ENCODE assay signal across 12 cellular contexts in the genomic region with DNA sequence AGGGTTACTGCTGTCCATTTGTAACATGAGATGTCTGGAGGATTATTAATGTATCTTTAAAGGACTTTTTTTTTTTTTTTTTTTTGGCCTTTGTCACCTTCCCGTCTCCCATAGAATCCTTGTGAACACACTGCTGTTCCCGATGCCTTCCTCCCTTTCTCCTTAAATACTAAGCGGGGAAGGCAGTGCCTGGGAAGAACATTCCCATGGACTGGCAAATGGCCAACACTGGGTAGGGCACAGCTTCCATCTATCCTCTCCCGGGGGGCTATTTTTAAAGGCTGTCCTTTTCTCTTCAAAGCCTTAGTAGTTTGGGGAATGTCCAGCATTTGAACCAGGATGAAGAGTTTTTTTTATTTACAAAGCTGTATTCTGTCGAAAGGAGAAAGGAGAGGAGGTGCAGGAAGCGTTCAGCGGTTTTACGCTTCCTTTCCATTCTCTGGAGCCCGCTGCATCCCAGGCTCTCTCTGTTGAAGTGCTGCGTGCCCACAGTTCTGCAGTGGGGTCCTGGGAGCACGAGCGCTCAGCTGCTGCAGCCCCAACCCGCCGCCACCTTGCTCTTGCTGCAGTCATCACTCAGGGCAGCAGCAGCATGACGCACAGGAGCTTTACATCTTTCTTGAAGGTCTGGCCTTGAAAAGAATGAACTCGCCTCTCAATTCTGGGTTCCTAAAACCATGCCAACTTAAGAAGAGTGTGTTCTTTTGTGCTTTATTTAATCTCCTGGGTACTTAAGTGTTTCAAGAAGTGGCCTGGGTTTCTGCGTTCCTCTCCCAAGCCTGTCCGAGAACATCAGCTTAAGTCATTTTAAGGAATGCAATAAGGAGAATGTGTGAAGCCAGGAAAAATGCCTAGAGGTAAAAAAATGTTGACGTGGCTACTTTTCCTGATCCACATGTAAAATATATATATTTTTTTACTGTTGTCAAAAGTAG.
A peak's percentile ranks its signal among the peaks of the same experiment; 100 is the strongest.
DNase-seq lines count a peak whose midpoint lies in the region; ATAC-seq, FAIRE-seq and TF ChIP-seq lines count a peak whose summit lies in the region.
"Had no signal": no experiment of that assay in that cellular context is flagged by ENCODE, and none has a peak within 500 bp of the region (broad histone marks: within the 10 kb centered on the region; RNA-seq: fewer than 3 reads in every experiment).

No MANE protein-coding gene starts in this region.

- H3K4me1 Mint-ChIP-seq in mesothelial cell of epicardium (peaks cover 47% of the 10 kb centered on the region), immature natural killer cell (peaks cover 0 to 1% of the 10 kb centered on the region in 2 donors)

- no peaks in the 10 kb centered on the region for H3K9me3 Mint-ChIP-seq in mesothelial cell of epicardium
- peaks cover 3 to 14% (median 5%) of the 10 kb centered on the region in 6 donors for H3K9me3 Mint-ChIP-seq in immature natural killer cell

- intact Hi-C loops in heart left ventricle (cut with DNase I), result no loop called here
- intact Hi-C loops in endothelial cell of umbilical vein (cut with micrococcal nuclease), result no loop called here
- intact Hi-C loops in upper lobe of right lung (cut with DNase I), result no loop called here

- H2AFZ ChIP-seq in endothelial cell of umbilical vein (ENCODE audit: low read depth, low read length), result no peak overlapping the region

- 38 to 50% (median 48%) methylated on average over 19 of the region's 19 CpGs for WGBS in heart left ventricle, 4 donors

- peaks cover 0 to 51% (median 40%) of the 10 kb centered on the region in 12 donors for H3K4me1 ChIP-seq in heart left ventricle
- peaks cover 0 to 58% of the 10 kb centered on the region in 2 donors for H3K4me1 ChIP-seq in right atrium auricular region
- H3K4me1 ChIP-seq in endothelial cell of umbilical vein (ENCODE audit: control insufficient read depth, extremely low read depth, insufficient read depth, low read length), result peaks cover 13% of the 10 kb centered on the region
- H3K4me1 ChIP-seq in upper lobe of right lung, result peaks cover 12% of the 10 kb centered on the region

- H3K4me2 ChIP-seq in endothelial cell of umbilical vein (ENCODE audit: insufficient read depth, low read length), result no peak overlapping the region

- no peaks in the 10 kb centered on the region for H3K27me3 Mint-ChIP-seq in mesothelial cell of epicardium (ENCODE audit: low read depth)
- peaks cover 0 to 2% (median 1%) of the 10 kb centered on the region in 3 donors for H3K27me3 Mint-ChIP-seq in immature natural killer cell (ENCODE audit: low read depth in 3 of 3)

- no peak for TF ChIP-seq CTCF in heart left ventricle (IDR thresholded peaks at IDR 0.05)
- no peak for TF ChIP-seq CTCF in right atrium auricular region (IDR thresholded peaks at IDR 0.05)
- no peak for TF ChIP-seq CTCF in endothelial cell of umbilical vein (IDR thresholded peaks at IDR 0.05; ENCODE audit: extremely low read depth in 1 of 2, insufficient read depth in 1 of 2, low read depth in 1 of 2, low read length in 2 of 2)
- no peak for TF ChIP-seq CTCF in mesothelial cell of epicardium (IDR thresholded peaks at IDR 0.05; ENCODE audit: unreplicated experiment)
- TF ChIP-seq CTCF in upper lobe of right lung (IDR thresholded peaks at IDR 0.05), result no peak

- peak in 2 of 4 donors; percentile 36 to 43 for ATAC-seq in heart left ventricle
- peak; percentile 71 for ATAC-seq in upper lobe of right lung
- ATAC-seq in GM19395 (IDR thresholded peaks at IDR 0.05; ENCODE audit: unreplicated experiment), result no peak
- ATAC-seq: activated CD4-positive, CD25-positive, alpha-beta regulatory T cell treated with anti-CD3 and anti-CD28 coated beads, Interleukin-2, amount 50 U/mL, for 24 hours had no signal

- dilution Hi-C loops in endothelial cell of umbilical vein (cut with MboI; ENCODE audit: extremely low pct_ligation_motif_present, low sequenced_read_pairs), result no loop called here

- H3K4me3 Mint-ChIP-seq in mesothelial cell of epicardium (no peak overlapping the region), immature natural killer cell (no peak overlapping the region)

- CTCF ChIA-PET in endothelial cell of umbilical vein (lab: Charles Lee), result interaction anchor here (2.5 kb wide), 1 partner anchor 36 kb away, joined by 8 read pairs; no protein-coding TSS in a partner anchor

- H3K27me3 ChIP-seq in heart left ventricle (no peaks in the 10 kb centered on the region), right atrium auricular region (no peaks in the 10 kb centered on the region), endothelial cell of umbilical vein (ENCODE audit: control insufficient read depth in 2 of 2, insufficient read depth in 2 of 2, low read length in 2 of 2) (no peaks in the 10 kb centered on the region), upper lobe of right lung (no peaks in the 10 kb centered on the region)

- H3K9me1 ChIP-seq in endothelial cell of umbilical vein (replicated peaks; ENCODE audit: control insufficient read depth, extremely low read depth, insufficient read depth, low read length), result no peaks in the 10 kb centered on the region

- H3K27ac Mint-ChIP-seq in mesothelial cell of epicardium, result peak overlapping the region; percentile 92
- H3K27ac Mint-ChIP-seq in immature natural killer cell, result no peak overlapping the region

- H3K27ac ChIP-seq in heart left ventricle (peak overlapping the region in 7 of 12 donors; percentile 1 to 62 (median 38)), right atrium auricular region (no peak overlapping the region), endothelial cell of umbilical vein (ENCODE audit: insufficient read depth, low read depth, low read length) (no peak overlapping the region), upper lobe of right lung (peak overlapping the region; percentile 58)

- no peak for FAIRE-seq in endothelial cell of umbilical vein (lab: Jason Lieb, UNC)
- FAIRE-seq: endometrium, RCC 7860 had no signal

- no peak for DNase-seq in heart left ventricle
- no peak for DNase-seq in right atrium auricular region (ENCODE audit: low spot score)
- peak; percentile 46 for DNase-seq in endothelial cell of umbilical vein (ENCODE audit: low read depth, low spot score)
- no peak for DNase-seq in mesothelial cell of epicardium (ENCODE audit: low spot score in 2 of 2, unreplicated experiment in 2 of 2)
- DNase-seq in upper lobe of right lung, result no peak
- DNase-seq in mesenteric fat pad (ENCODE audit: low spot score), result no peak
- no peak for DNase-seq in immature natural killer cell
- DNase-seq: NCI-H1694 treated with DMSO at 0.1 percent for 48 hours had no signal

- peak overlapping the region in 8 of 12 donors; percentile 5 to 41 (median 27) for H3K4me3 ChIP-seq in heart left ventricle
- peak overlapping the region in 1 of 2 donors; percentile 26 for H3K4me3 ChIP-seq in right atrium auricular region
- H3K4me3 ChIP-seq in endothelial cell of umbilical vein (replicated peaks in 1 of 3; ENCODE audit: insufficient read depth in 1 of 3, low read depth in 1 of 3, low read length in 3 of 3), result no peak overlapping the region
- peak overlapping the region; percentile 31 for H3K4me3 ChIP-seq in upper lobe of right lung

- peaks cover 92% of the 10 kb centered on the region for H3K79me2 ChIP-seq in endothelial cell of umbilical vein (ENCODE audit: control insufficient read depth, insufficient read depth, low read length)

- no peaks in the 10 kb centered on the region for H4K20me1 ChIP-seq in endothelial cell of umbilical vein (replicated peaks; ENCODE audit: control insufficient read depth, extremely low read depth, insufficient read depth, low read length)

- TF ChIP-seq POLR2A in heart left ventricle (IDR thresholded peaks at IDR 0.05), result no peak
- TF ChIP-seq POLR2A in endothelial cell of umbilical vein (IDR thresholded peaks at IDR 0.05; ENCODE audit: low read depth, low read length), result no peak

- no peak overlapping the region for H3K9ac ChIP-seq in endothelial cell of umbilical vein (replicated peaks; ENCODE audit: extremely low read depth, insufficient read depth, low read length)

- POLR2A ChIA-PET in endothelial cell of umbilical vein (lab: Charles Lee), result no interaction called here

- H3K36me3 Mint-ChIP-seq in mesothelial cell of epicardium, result no peaks in the 10 kb centered on the region
- H3K36me3 Mint-ChIP-seq in immature natural killer cell, result no peaks in the 10 kb centered on the region

- no TSS peak for BruUV-seq in endothelial cell of umbilical vein (replicated peaks; lab: Mats Ljungman, UMichigan)

- no peaks in the 10 kb centered on the region for H3K9me3 ChIP-seq in heart left ventricle
- no peaks in the 10 kb centered on the region for H3K9me3 ChIP-seq in right atrium auricular region
- H3K9me3 ChIP-seq in endothelial cell of umbilical vein (replicated peaks; ENCODE audit: control insufficient read depth, insufficient read depth, low read length), result no peaks in the 10 kb centered on the region
- no peaks in the 10 kb centered on the region for H3K9me3 ChIP-seq in upper lobe of right lung

- H3K36me3 ChIP-seq in heart left ventricle (no peaks in the 10 kb centered on the region), right atrium auricular region (no peaks in the 10 kb centered on the region), endothelial cell of umbilical vein (ENCODE audit: control insufficient read depth in 2 of 2, extremely low read depth in 1 of 2, insufficient read depth in 2 of 2, low read length in 2 of 2) (no peaks in the 10 kb centered on the region), upper lobe of right lung (no peaks in the 10 kb centered on the region)

TF ChIP-seq in endothelial cell of umbilical vein, 7 proteins besides CTCF, POLR2A, EP300 and RAD21:
- TF ChIP-seq POLR2AphosphoS5 (IDR thresholded peaks at IDR 0.05; ENCODE audit: insufficient read depth, low read depth, low read length) (no peak), GATA2 (IDR thresholded peaks at IDR 0.05; ENCODE audit: insufficient read depth, insufficient read length, low read depth, low read length) (no peak)
TF ChIP-seq in endothelial cell of umbilical vein: peak in this region for 0.

Comparison
In these comparisons a context has a peak if more than half of its experiments do, and no peak if none do; other contexts are left out.
1. H3K27ac ChIP-seq: peak in heart left ventricle (7 of 12) and upper lobe of right lung (single experiment); none in right atrium auricular region (0 of 2) and endothelial cell of umbilical vein (single experiment).
2. H3K4me3 ChIP-seq: peak in heart left ventricle (8 of 12) and upper lobe of right lung (single experiment); none in endothelial cell of umbilical vein (0 of 3).